Comparison of ENCODE assay signal across 21 cellular contexts in the genomic region with DNA sequence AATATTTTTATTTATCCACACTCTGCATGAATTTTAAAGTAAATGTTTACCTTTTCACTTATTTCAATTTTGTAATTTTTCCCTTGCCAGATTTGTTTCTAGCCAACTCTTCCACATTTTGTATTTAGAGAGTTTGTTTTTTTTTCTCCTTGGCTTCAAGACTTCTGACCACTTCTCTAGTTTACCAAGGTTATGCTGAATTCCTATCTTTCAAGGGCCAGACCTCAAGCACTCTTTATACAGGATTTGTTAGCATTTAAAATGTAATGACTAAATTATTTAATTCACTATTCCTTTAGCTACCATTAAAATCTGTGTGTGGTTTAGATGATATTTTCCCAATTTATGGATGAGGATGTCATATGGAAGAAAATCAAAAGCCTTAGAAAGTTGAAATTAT.
"Had no signal": no experiment of that assay in that cellular context is flagged by ENCODE, and none has a peak within 500 bp of the region (broad histone marks: within the 10 kb centered on the region; RNA-seq: fewer than 3 reads in every experiment).

No MANE protein-coding gene starts in this region.

- ATAC-seq: activated CD4-positive, alpha-beta T cell treated with anti-CD3 and anti-CD28 coated beads for 36 hours; naive thymus-derived CD8-positive, alpha-beta T cell; stimulated activated naive CD8-positive, alpha-beta T cell treated with anti-CD3 and anti-CD28 coated beads, Interleukin-15, Interleukin-2, amounts not matched to agents 100 U/mL and 50 U/mL, for 24 hours had no signal

- DNase-seq: activated CD4-positive, alpha-beta T cell treated with anti-CD3 and anti-CD28 coated beads for 36 hours; activated CD4-positive, alpha-beta T cell treated with anti-CD3 and anti-CD28 coated beads, Interleukin-2, amount 50 U/mL, for 4 hours; activated CD8-positive, alpha-beta memory T cell treated with anti-CD3 and anti-CD28 coated beads for 24 hours; activated CD8-positive, alpha-beta memory T cell treated with anti-CD3 and anti-CD28 coated beads, Interleukin-2, amount 50 U/mL, for 4 hours; activated naive CD4-positive, alpha-beta T cell; activated naive CD8-positive, alpha-beta T cell treated with anti-CD3 and anti-CD28 coated beads for 36 hours; activated T-cell treated with anti-CD3 and anti-CD28 coated beads, Interleukin-2, amount 50 U/mL, for 24 hours; effector CD8-positive, alpha-beta T cell; erythroblast; foreskin melanocyte; glutamatergic neuron; hippocampal formation; naive thymus-derived CD8-positive, alpha-beta T cell; retina; stimulated activated CD4-positive, alpha-beta T cell treated with anti-CD3 and anti-CD28 coated beads, Interleukin-4, amount 100 ng/mL, for 1 hour; stimulated activated naive CD8-positive, alpha-beta T cell treated with anti-CD3 and anti-CD28 coated beads, Interleukin-15, Interleukin-2, amounts not matched to agents 100 U/mL and 50 U/mL, for 24 hours; substantia nigra; T-helper 9 cell; uterus had no signal

- H3K27ac ChIP-seq: neural progenitor cell had no signal

- H3K4me3 ChIP-seq: neural progenitor cell, tibial nerve, uterus had no signal

- H3K9me3 ChIP-seq: tibial nerve, uterus had no signal

- H3K27me3 ChIP-seq: neural progenitor cell, tibial nerve, uterus had no signal

- H3K36me3 ChIP-seq: neural progenitor cell, tibial nerve, uterus had no signal
